Comparison of ENCODE assay signal across 8 cellular contexts in genomic region chr20:3751664-3752385, GRCh38. TPM values are rescaled to one million over a fixed set of nuclear protein-coding genes. Genes with fewer than 3 reads are reported as not detected.
DNase-seq lines count a peak whose midpoint lies in the region; ATAC-seq, FAIRE-seq and TF ChIP-seq lines count a peak whose summit lies in the region.

No MANE protein-coding gene starts in this region.

- H3K4me3 ChIP-seq in esophagus (ENCODE audit: low read depth in 1 of 2, low read length in 2 of 2), result peak overlapping the region; percentile 23 to 36

- peaks cover 6% of the 10 kb centered on the region for H3K4me1 Mint-ChIP-seq in activated CD4-positive, alpha-beta memory T cell treated with anti-CD3 and anti-CD28 coated beads for 36 hours (ENCODE audit: low read depth)
- H3K4me1 Mint-ChIP-seq in neural crest cell, result peaks cover 17% of the 10 kb centered on the region
- H3K4me1 Mint-ChIP-seq in type B pancreatic cell (ENCODE audit: unreplicated experiment), result peaks cover 3% of the 10 kb centered on the region

- peaks cover 0 to 3% of the 10 kb centered on the region in 2 donors for H3K36me3 ChIP-seq in esophagus (ENCODE audit: control insufficient read depth in 2 of 2, insufficient read depth in 2 of 2, low read length in 1 of 2)

- no peaks in the 10 kb centered on the region for H3K9me3 Mint-ChIP-seq in activated CD4-positive, alpha-beta memory T cell treated with anti-CD3 and anti-CD28 coated beads for 36 hours
- H3K9me3 Mint-ChIP-seq in neural crest cell (no peaks in the 10 kb centered on the region), type B pancreatic cell (no peaks in the 10 kb centered on the region)

- no peaks in the 10 kb centered on the region for H3K9me3 ChIP-seq in esophagus (ENCODE audit: control insufficient read depth in 2 of 2, insufficient read depth in 1 of 2, low read depth in 1 of 2, low read length in 1 of 2)

- POLR2A ChIA-PET in activated CD4-positive, alpha-beta memory T cell treated with anti-CD3 and anti-CD28 coated beads for 36 hours (lab: Charles Lee), result no interaction called here

- no peak overlapping the region for H3K27ac Mint-ChIP-seq in activated CD4-positive, alpha-beta memory T cell treated with anti-CD3 and anti-CD28 coated beads for 36 hours
- H3K27ac Mint-ChIP-seq in neural crest cell (ENCODE audit: unreplicated experiment) (no peak overlapping the region), type B pancreatic cell (peak overlapping the region; percentile 66)

- CTCF ChIA-PET in activated CD4-positive, alpha-beta memory T cell treated with anti-CD3 and anti-CD28 coated beads for 36 hours (lab: Charles Lee), result interaction anchor here (0.7 to 4.7 kb wide), 14 partner anchors 9 to 333 kb away, joined by 3 to 26 read pairs (median 6); partner anchors contain the start of genes ADISSP and CENPB

- peaks cover 6% of the 10 kb centered on the region for H3K36me3 Mint-ChIP-seq in activated CD4-positive, alpha-beta memory T cell treated with anti-CD3 and anti-CD28 coated beads for 36 hours
- H3K36me3 Mint-ChIP-seq in neural crest cell (ENCODE audit: low read depth) (peaks cover 9% of the 10 kb centered on the region), type B pancreatic cell (no peaks in the 10 kb centered on the region)

- no peak for TF ChIP-seq CTCF in neural crest cell (conservative IDR thresholded peaks at IDR 0.05)
- TF ChIP-seq CTCF in type B pancreatic cell (conservative IDR thresholded peaks at IDR 0.05), result no peak
- TF ChIP-seq CTCF in D721Med (IDR thresholded peaks at IDR 0.05; ENCODE audit: insufficient read depth, missing control alignments), result no peak

- peak overlapping the region; percentile 31 for H3K4me3 Mint-ChIP-seq in activated CD4-positive, alpha-beta memory T cell treated with anti-CD3 and anti-CD28 coated beads for 36 hours
- peak overlapping the region; percentile 34 for H3K4me3 Mint-ChIP-seq in neural crest cell
- peak overlapping the region; percentile 74 for H3K4me3 Mint-ChIP-seq in type B pancreatic cell

- WGBS in esophagus, 2 donors, result 38 to 44% methylated on average over 86 to 96 of the region's 96 CpGs

- DNase-seq in NCI-H1105 treated with DMSO at 0.1 percent for 48 hours (lab: John Stamatoyannopoulos, UW), result peak; percentile 87
- peak; percentile 72 for DNase-seq in activated CD4-positive, alpha-beta memory T cell treated with anti-CD3 and anti-CD28 coated beads for 36 hours
- no peak for DNase-seq in neural crest cell (ENCODE audit: low read depth, low spot score)
- DNase-seq in type B pancreatic cell (ENCODE audit: extremely low spot score, unreplicated experiment), result no peak
- DNase-seq in hippocampal formation (lab: John Stamatoyannopoulos, UW), result no peak
- no peak for DNase-seq in D721Med (ENCODE audit: insufficient read length, low spot score)

- peaks cover 4 to 21% of the 10 kb centered on the region in 2 donors for H3K4me1 ChIP-seq in esophagus (ENCODE audit: control insufficient read depth in 2 of 2, insufficient read depth in 2 of 2, low read length in 1 of 2)

- no peak for FAIRE-seq in D721Med (lab: Jason Lieb, UNC)

- H3K27me3 ChIP-seq in esophagus (ENCODE audit: control insufficient read depth in 1 of 2, insufficient read depth in 2 of 2, low read length in 2 of 2), result peaks cover 0 to 3% of the 10 kb centered on the region in 2 donors

- intact Hi-C loops in activated CD4-positive, alpha-beta memory T cell treated with anti-CD3 and anti-CD28 coated beads for 36 hours (cut with micrococcal nuclease), result no loop called here

- no peaks in the 10 kb centered on the region for H3K27me3 Mint-ChIP-seq in activated CD4-positive, alpha-beta memory T cell treated with anti-CD3 and anti-CD28 coated beads for 36 hours
- H3K27me3 Mint-ChIP-seq in neural crest cell (ENCODE audit: low read depth) (peaks cover 49% of the 10 kb centered on the region), type B pancreatic cell (peaks cover 41% of the 10 kb centered on the region)

- H3K27ac ChIP-seq in esophagus (ENCODE audit: low read depth in 2 of 2, low read length in 1 of 2), result no peak overlapping the region

- no peak for ATAC-seq in GM21515 (IDR thresholded peaks at IDR 0.05; ENCODE audit: unreplicated experiment)

RNA-seq across cellular contexts. Expression of gene ADISSP, which starts 15.7 kb away (rescaled TPM):
- 10 to 100 TPM; 50.6 to 51.4 TPM for total RNA-seq in activated CD4-positive, alpha-beta memory T cell treated with anti-CD3 and anti-CD28 coated beads for 36 hours
- polyA plus RNA-seq in esophagus, result 10 to 100 TPM; 18.0 to 33.2 TPM
- total RNA-seq in neural crest cell (86.0 and 93.0 TPM in 2 replicates), type B pancreatic cell (ENCODE audit: low replicate concordance) (21.7 and 49.4 TPM in 2 replicates)

RNA-seq across cellular contexts. Expression of gene HSPA12B, which starts 19.3 kb away (rescaled TPM):
- not detected for total RNA-seq in activated CD4-positive, alpha-beta memory T cell treated with anti-CD3 and anti-CD28 coated beads for 36 hours
- polyA plus RNA-seq in esophagus, result 1 to 10 TPM; 2.0 to 2.3 TPM
- total RNA-seq in neural crest cell (1.1 and 1.3 TPM in 2 replicates), type B pancreatic cell (ENCODE audit: low replicate concordance) (0.10 and 5.2 TPM in 2 replicates)

RNA-seq across cellular contexts. Expression of gene SPEF1, which starts 29.4 kb away (rescaled TPM):
- under 1 TPM in 1 of 2 experiments, not detected in 1; 0.17 TPM for total RNA-seq in activated CD4-positive, alpha-beta memory T cell treated with anti-CD3 and anti-CD28 coated beads for 36 hours
- polyA plus RNA-seq in esophagus, result under 1 TPM; 0.07 to 0.08 TPM
- total RNA-seq in neural crest cell (0.54 and 0.55 TPM in 2 replicates), type B pancreatic cell (ENCODE audit: low replicate concordance) (0.55 and 3.0 TPM in 2 replicates)

RNA-seq across cellular contexts. Expression of gene CENPB, which starts 34.7 kb away (rescaled TPM):
- 10 to 100 TPM; 50.1 to 51.9 TPM for total RNA-seq in activated CD4-positive, alpha-beta memory T cell treated with anti-CD3 and anti-CD28 coated beads for 36 hours
- polyA plus RNA-seq in esophagus, result 10 to 100 TPM; 33.3 to 43.4 TPM
- total RNA-seq in neural crest cell (82.1 and 83.6 TPM in 2 replicates), type B pancreatic cell (ENCODE audit: low replicate concordance) (63.2 and 68.7 TPM in 2 replicates)

RNA-seq across cellular contexts. Expression of gene SIGLEC1, which starts 39.4 kb away (rescaled TPM):
- total RNA-seq in activated CD4-positive, alpha-beta memory T cell treated with anti-CD3 and anti-CD28 coated beads for 36 hours, result under 1 TPM in 1 of 2 experiments, not detected in 1; 0.07 TPM
- 1 to 10 TPM; 1.1 to 1.4 TPM for polyA plus RNA-seq in esophagus
- not detected in 2 replicates for total RNA-seq in neural crest cell
- not detected in 2 replicates for total RNA-seq in type B pancreatic cell (ENCODE audit: low replicate concordance)

Comparison
In these comparisons a context has a peak if more than half of its experiments do, and no peak if none do; other contexts are left out.
1. DNase-seq: peak in NCI-H1105 treated with DMSO at 0.1 percent for 48 hours (single experiment) and activated CD4-positive, alpha-beta memory T cell treated with anti-CD3 and anti-CD28 coated beads for 36 hours (single experiment); none in neural crest cell (single experiment), type B pancreatic cell (single experiment), hippocampal formation (0 of 2) and D721Med (single experiment).
2. Peak in every context shown above with its lines, with median percentiles within 50 percentile points of each other: H3K4me3 Mint-ChIP-seq.